1 cellular context compared by ENCODE assay signal in genomic region chr20:61166324-61166723, GRCh38.
TF ChIP-seq lines count a peak whose summit lies in the region.

No MANE protein-coding gene starts in this region.

TF ChIP-seq in WTC11, 78 proteins besides CTCF, POLR2A, EP300 and RAD21 (continued from another document):
- no peak for TF ChIP-seq AFF4 (CRISPR knock-in tag; IDR thresholded peaks at IDR 0.05; ENCODE audit: borderline replicate concordance)
- no peak for TF ChIP-seq ERG (CRISPR knock-in tag; IDR thresholded peaks at IDR 0.05)
- TF ChIP-seq NFATC4 (CRISPR knock-in tag; IDR thresholded peaks at IDR 0.05) = no peak
TF ChIP-seq in WTC11: peak in this region for 0.
